Comparison of ENCODE assay signal across 1 cellular context in the genomic region with DNA sequence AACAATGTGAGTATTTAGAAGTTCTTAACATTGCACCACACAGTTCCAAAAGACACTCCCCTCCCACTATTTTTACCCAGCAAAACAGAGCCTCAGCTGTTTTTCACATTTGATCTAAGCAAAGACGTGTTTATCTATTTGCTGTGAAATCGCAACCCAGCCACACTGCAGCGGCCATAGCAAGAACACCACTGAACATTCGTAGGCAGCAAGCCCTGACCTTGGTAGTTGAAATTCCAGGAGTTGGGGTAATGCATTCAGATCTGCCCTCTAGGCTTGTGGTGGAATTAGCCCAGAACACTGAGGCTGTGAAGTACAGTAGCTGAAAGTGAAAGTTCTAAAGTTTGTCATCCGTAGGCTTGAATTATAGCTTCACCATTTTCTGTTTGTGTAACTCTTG.
TF ChIP-seq lines count a peak whose summit lies in the region.

No MANE protein-coding gene starts in this region.

TF ChIP-seq in GM23338, 12 proteins besides CTCF, POLR2A, EP300 and RAD21 (continued from another document):
- TF ChIP-seq, protein P1, sequence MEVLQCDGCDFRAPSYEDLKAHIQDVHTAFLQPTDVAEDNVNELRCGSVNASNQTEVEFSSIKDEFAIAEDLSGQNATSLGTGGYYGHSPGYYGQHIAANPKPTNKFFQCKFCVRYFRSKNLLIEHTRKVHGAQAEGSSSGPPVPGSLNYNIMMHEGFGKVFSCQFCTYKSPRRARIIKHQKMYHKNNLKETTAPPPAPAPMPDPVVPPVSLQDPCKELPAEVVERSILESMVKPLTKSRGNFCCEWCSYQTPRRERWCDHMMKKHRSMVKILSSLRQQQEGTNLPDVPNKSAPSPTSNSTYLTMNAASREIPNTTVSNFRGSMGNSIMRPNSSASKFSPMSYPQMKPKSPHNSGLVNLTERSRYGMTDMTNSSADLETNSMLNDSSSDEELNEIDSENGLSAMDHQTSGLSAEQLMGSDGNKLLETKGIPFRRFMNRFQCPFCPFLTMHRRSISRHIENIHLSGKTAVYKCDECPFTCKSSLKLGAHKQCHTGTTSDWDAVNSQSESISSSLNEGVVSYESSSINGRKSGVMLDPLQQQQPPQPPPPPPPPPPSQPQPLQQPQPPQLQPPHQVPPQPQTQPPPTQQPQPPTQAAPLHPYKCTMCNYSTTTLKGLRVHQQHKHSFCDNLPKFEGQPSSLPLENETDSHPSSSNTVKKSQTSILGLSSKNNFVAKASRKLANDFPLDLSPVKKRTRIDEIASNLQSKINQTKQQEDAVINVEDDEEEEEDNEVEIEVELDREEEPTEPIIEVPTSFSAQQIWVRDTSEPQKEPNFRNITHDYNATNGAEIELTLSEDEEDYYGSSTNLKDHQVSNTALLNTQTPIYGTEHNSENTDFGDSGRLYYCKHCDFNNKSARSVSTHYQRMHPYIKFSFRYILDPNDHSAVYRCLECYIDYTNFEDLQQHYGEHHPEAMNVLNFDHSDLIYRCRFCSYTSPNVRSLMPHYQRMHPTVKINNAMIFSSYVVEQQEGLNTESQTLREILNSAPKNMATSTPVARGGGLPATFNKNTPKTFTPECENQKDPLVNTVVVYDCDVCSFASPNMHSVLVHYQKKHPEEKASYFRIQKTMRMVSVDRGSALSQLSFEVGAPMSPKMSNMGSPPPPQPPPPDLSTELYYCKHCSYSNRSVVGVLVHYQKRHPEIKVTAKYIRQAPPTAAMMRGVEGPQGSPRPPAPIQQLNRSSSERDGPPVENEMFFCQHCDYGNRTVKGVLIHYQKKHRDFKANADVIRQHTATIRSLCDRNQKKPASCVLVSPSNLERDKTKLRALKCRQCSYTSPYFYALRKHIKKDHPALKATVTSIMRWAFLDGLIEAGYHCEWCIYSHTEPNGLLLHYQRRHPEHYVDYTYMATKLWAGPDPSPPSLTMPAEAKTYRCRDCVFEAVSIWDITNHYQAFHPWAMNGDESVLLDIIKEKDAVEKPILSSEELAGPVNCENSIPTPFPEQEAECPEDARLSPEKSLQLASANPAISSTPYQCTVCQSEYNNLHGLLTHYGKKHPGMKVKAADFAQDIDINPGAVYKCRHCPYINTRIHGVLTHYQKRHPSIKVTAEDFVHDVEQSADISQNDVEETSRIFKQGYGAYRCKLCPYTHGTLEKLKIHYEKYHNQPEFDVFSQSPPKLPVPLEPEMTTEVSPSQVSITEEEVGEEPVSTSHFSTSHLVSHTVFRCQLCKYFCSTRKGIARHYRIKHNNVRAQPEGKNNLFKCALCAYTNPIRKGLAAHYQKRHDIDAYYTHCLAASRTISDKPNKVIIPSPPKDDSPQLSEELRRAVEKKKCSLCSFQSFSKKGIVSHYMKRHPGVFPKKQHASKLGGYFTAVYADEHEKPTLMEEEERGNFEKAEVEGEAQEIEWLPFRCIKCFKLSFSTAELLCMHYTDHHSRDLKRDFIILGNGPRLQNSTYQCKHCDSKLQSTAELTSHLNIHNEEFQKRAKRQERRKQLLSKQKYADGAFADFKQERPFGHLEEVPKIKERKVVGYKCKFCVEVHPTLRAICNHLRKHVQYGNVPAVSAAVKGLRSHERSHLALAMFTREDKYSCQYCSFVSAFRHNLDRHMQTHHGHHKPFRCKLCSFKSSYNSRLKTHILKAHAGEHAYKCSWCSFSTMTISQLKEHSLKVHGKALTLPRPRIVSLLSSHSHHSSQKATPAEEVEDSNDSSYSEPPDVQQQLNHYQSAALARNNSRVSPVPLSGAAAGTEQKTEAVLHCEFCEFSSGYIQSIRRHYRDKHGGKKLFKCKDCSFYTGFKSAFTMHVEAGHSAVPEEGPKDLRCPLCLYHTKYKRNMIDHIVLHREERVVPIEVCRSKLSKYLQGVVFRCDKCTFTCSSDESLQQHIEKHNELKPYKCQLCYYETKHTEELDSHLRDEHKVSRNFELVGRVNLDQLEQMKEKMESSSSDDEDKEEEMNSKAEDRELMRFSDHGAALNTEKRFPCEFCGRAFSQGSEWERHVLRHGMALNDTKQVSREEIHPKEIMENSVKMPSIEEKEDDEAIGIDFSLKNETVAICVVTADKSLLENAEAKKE (CRISPR knock-in tag; IDR thresholded peaks at IDR 0.05): no peak
- TF ChIP-seq CREB1 (CRISPR knock-in tag; IDR thresholded peaks at IDR 0.05; ENCODE audit: low read depth) (no peak), STAT1 (IDR thresholded peaks at IDR 0.05; ENCODE audit: unreplicated experiment) (no peak), POLR2AphosphoS5 (IDR thresholded peaks at IDR 0.05; ENCODE audit: low read depth) (no peak), JUNB (IDR thresholded peaks at IDR 0.05; ENCODE audit: unreplicated experiment) (no peak), NANOG (IDR thresholded peaks at IDR 0.05; ENCODE audit: borderline replicate concordance) (no peak), ZNF331 (CRISPR knock-in tag; IDR thresholded peaks at IDR 0.05; ENCODE audit: low read depth) (no peak), EZH2 (IDR thresholded peaks at IDR 0.05; ENCODE audit: low read depth, unreplicated experiment) (no peak), ZNF114 (CRISPR knock-in tag; IDR thresholded peaks at IDR 0.05) (no peak)
